In the genomic region with DNA sequence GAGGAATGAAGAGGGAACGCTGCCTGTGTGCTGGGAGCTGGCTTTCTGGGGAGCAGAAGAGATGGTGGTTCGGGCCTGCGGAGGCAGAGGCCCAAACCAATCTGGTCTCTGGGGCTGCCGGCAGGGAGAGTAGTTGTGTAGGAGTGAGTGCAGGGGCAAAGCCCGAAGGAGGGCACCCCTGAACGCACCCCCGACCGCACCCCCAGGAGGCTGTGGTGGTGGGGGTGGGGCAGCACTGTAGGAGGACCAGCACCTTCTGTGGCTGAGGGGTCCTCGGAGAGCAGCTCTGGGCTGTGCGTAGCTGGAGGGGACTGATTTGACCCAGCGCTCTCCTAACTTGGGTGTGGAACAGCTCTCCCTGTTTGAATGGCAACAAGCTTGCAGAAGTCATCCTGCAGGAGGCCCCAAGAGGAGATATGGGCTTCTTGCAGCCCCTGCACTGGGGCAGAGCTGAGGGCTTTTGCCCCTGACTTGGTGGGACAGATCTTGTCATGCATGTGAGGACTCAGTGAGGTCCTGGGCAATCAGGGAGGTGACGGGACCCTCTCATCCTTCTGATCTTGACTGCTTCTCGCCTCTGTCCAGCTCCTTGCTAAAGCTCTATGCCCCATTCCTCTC, we compare ENCODE assay signal across 28 cellular contexts. TPM values are rescaled to one million over a fixed set of nuclear protein-coding genes. Genes with fewer than 3 reads are reported as not detected.
"Had no signal": no experiment of that assay in that cellular context is flagged by ENCODE, and none has a peak within 500 bp of the region (broad histone marks: within the 10 kb centered on the region; RNA-seq: fewer than 3 reads in every experiment).

No MANE protein-coding gene starts in this region.

- H3K36me3 Mint-ChIP-seq: activated naive CD4-positive, alpha-beta T cell treated with anti-CD3 and anti-CD28 coated beads, Interleukin-2, amount 50 U/mL, for 72 hours; brain had no signal

- H3K9me3 Mint-ChIP-seq: activated B cell treated with CpG ODN at 0.5 μM for 24 hours; activated CD4-positive, alpha-beta memory T cell treated with anti-CD3 and anti-CD28 coated beads, Interleukin-2, amount 10 ng/mL, durations not matched to agents 7 days and 5 days; activated naive CD4-positive, alpha-beta T cell treated with anti-CD3 and anti-CD28 coated beads, Interleukin-2, amount 50 U/mL, for 72 hours; activated T-helper 1 cell treated with anti-CD3 and anti-CD28 coated beads, Interleukin-12 subunit alpha, Interleukin-12 subunit beta, Interleukin-2, Interleukin-4 antibody, amounts not matched to agents 30 ng/mL and 10 ng/mL and 1 ng/mL, durations not matched to agents 14 hours and 24 hours and 36 hours; brain; effector memory CD8-positive, alpha-beta T cell; neural crest cell; stimulated activated naive CD8-positive, alpha-beta T cell treated with anti-CD3 and anti-CD28 coated beads, Interleukin-15, Interleukin-2, amounts not matched to agents 100 ng/mL and 50 ng/mL, for 24 hours had no signal

- H3K9me3 ChIP-seq: colonic mucosa, esophagus muscularis mucosa, tibial artery had no signal

- H3K27me3 ChIP-seq: colonic mucosa had no signal

- H3K36me3 ChIP-seq: colonic mucosa, esophagus muscularis mucosa, tibial artery had no signal

- H3K4me3 Mint-ChIP-seq: activated B cell treated with CpG ODN at 0.5 μM for 24 hours; activated CD4-positive, alpha-beta memory T cell treated with anti-CD3 and anti-CD28 coated beads, Interleukin-2, amount 10 ng/mL, durations not matched to agents 7 days and 5 days; activated T-helper 1 cell treated with anti-CD3 and anti-CD28 coated beads, Interleukin-12 subunit alpha, Interleukin-12 subunit beta, Interleukin-2, Interleukin-4 antibody, amounts not matched to agents 30 ng/mL and 10 ng/mL and 1 ng/mL, durations not matched to agents 14 hours and 24 hours and 36 hours; brain; effector memory CD8-positive, alpha-beta T cell; neural crest cell; stimulated activated naive CD8-positive, alpha-beta T cell treated with anti-CD3 and anti-CD28 coated beads, Interleukin-15, Interleukin-2, amounts not matched to agents 100 ng/mL and 50 ng/mL, for 24 hours had no signal

- H3K27ac Mint-ChIP-seq: activated B cell treated with CpG ODN at 0.5 μM for 24 hours; activated CD4-positive, alpha-beta memory T cell treated with anti-CD3 and anti-CD28 coated beads, Interleukin-2, amount 10 ng/mL, durations not matched to agents 7 days and 5 days; activated naive CD4-positive, alpha-beta T cell treated with anti-CD3 and anti-CD28 coated beads, Interleukin-2, amount 50 U/mL, for 72 hours; activated T-helper 1 cell treated with anti-CD3 and anti-CD28 coated beads, Interleukin-12 subunit alpha, Interleukin-12 subunit beta, Interleukin-2, Interleukin-4 antibody, amounts not matched to agents 30 ng/mL and 10 ng/mL and 1 ng/mL, durations not matched to agents 14 hours and 24 hours and 36 hours; brain; effector memory CD8-positive, alpha-beta T cell; stimulated activated naive CD8-positive, alpha-beta T cell treated with anti-CD3 and anti-CD28 coated beads, Interleukin-15, Interleukin-2, amounts not matched to agents 100 ng/mL and 50 ng/mL, for 24 hours had no signal

- ATAC-seq: activated naive CD4-positive, alpha-beta T cell treated with anti-CD3 and anti-CD28 coated beads, Interleukin-2, amount 50 U/mL, for 72 hours; effector memory CD8-positive, alpha-beta T cell; left cardiac atrium had no signal

- H3K4me3 ChIP-seq: colonic mucosa, dorsolateral prefrontal cortex, esophagus muscularis mucosa, tibial artery had no signal

- H3K27ac ChIP-seq: colonic mucosa, dorsolateral prefrontal cortex, esophagus muscularis mucosa, tibial artery had no signal

- DNase-seq: activated B cell treated with CpG ODN at 0.5 μM for 24 hours; activated CD4-positive, alpha-beta memory T cell treated with anti-CD3 and anti-CD28 coated beads, Interleukin-2, amount 10 ng/mL, durations not matched to agents 7 days and 5 days; activated CD4-positive, alpha-beta T cell treated with anti-CD3 and anti-CD28 coated beads for 48 hours; activated gamma-delta T cell; central memory CD4-positive, alpha-beta T cell; colonic mucosa; effector memory CD8-positive, alpha-beta T cell; hypothalamus; left cardiac atrium; mesenchymal stem cell; occipital lobe; stimulated activated CD4-positive, alpha-beta T cell treated with anti-CD3 and anti-CD28 coated beads, Interleukin-12 subunit alpha, Interleukin-12 subunit beta, amount 100 ng/mL, for 4 hours; stimulated activated CD4-positive, alpha-beta T cell treated with anti-CD3 and anti-CD28 coated beads, Interleukin-4, amount 100 ng/mL, for 4 hours; T-helper 9 cell; tibial artery had no signal

- H3K4me1 Mint-ChIP-seq: activated CD4-positive, alpha-beta memory T cell treated with anti-CD3 and anti-CD28 coated beads, Interleukin-2, amount 10 ng/mL, durations not matched to agents 7 days and 5 days had no signal

- H3K4me1 ChIP-seq: colonic mucosa, esophagus muscularis mucosa, tibial artery had no signal

RNA-seq across cellular contexts. Expression of a gene that starts 30.4 kb away (rescaled TPM):
- total RNA-seq: activated B cell treated with CpG ODN at 0.5 μM for 24 hours; activated CD4-positive, alpha-beta memory T cell treated with anti-CD3 and anti-CD28 coated beads, Interleukin-2, amount 10 ng/mL, durations not matched to agents 7 days and 5 days; activated T-helper 1 cell treated with anti-CD3 and anti-CD28 coated beads, Interleukin-12 subunit alpha, Interleukin-12 subunit beta, Interleukin-2, Interleukin-4 antibody, amounts not matched to agents 30 ng/mL and 10 ng/mL and 1 ng/mL, durations not matched to agents 14 hours and 24 hours and 36 hours; aorta; colonic mucosa; esophagus muscularis mucosa; frontal cortex; left cardiac atrium; occipital lobe; T-helper 1 cell treated with Interleukin-12 subunit alpha and Interleukin-12 subunit beta and Interleukin-4 antibody, amounts not matched to agents 30 ng/mL and 1 ng/mL, for 36 hours; urinary bladder had no signal
- polyA plus RNA-seq: aorta, urinary bladder had no signal

RNA-seq across cellular contexts. Expression of a gene that starts 54.9 kb away (rescaled TPM):
- total RNA-seq: activated B cell treated with CpG ODN at 0.5 μM for 24 hours; activated CD4-positive, alpha-beta memory T cell treated with anti-CD3 and anti-CD28 coated beads, Interleukin-2, amount 10 ng/mL, durations not matched to agents 7 days and 5 days; activated T-helper 1 cell treated with anti-CD3 and anti-CD28 coated beads, Interleukin-12 subunit alpha, Interleukin-12 subunit beta, Interleukin-2, Interleukin-4 antibody, amounts not matched to agents 30 ng/mL and 10 ng/mL and 1 ng/mL, durations not matched to agents 14 hours and 24 hours and 36 hours; colonic mucosa; esophagus muscularis mucosa; frontal cortex; left cardiac atrium; mononuclear cell; neural crest cell; occipital lobe; T-helper 1 cell treated with Interleukin-12 subunit alpha and Interleukin-12 subunit beta and Interleukin-4 antibody, amounts not matched to agents 30 ng/mL and 1 ng/mL, for 36 hours; urinary bladder had no signal
- polyA plus RNA-seq: adipose tissue, urinary bladder had no signal
